ENCODE assay signal across 8 cellular contexts in the genomic region with DNA sequence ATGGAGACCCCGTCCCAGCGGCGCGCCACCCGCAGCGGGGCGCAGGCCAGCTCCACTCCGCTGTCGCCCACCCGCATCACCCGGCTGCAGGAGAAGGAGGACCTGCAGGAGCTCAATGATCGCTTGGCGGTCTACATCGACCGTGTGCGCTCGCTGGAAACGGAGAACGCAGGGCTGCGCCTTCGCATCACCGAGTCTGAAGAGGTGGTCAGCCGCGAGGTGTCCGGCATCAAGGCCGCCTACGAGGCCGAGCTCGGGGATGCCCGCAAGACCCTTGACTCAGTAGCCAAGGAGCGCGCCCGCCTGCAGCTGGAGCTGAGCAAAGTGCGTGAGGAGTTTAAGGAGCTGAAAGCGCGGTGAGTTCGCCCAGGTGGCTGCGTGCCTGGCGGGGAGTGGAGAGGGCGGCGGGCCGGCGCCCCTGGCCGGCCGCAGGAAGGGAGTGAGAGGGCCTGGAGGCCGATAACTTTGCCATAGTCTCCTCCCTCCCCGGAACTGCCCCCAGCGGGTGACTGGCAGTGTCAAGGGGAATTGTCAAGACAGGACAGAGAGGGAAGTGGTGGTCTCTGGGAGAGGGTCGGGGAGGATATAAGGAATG. TPM values are rescaled to one million over a fixed set of nuclear protein-coding genes. Genes with fewer than 3 reads are reported as not detected.
DNase-seq lines count a peak whose midpoint lies in the region; ATAC-seq and TF ChIP-seq lines count a peak whose summit lies in the region.

No MANE protein-coding gene starts in this region.

- H3K9me3 Mint-ChIP-seq in activated T-cell treated with anti-CD3 and anti-CD28 coated beads, Interleukin-2, amount 50 U/mL, for 24 hours = no peaks in the 10 kb centered on the region
- peaks cover 1% of the 10 kb centered on the region for H3K9me3 Mint-ChIP-seq in glutamatergic neuron (ENCODE audit: unreplicated experiment)

- DNase-seq in NCI-H146 (lab: John Stamatoyannopoulos, UW) (peak; percentile 50), NCI-H146 treated with DMSO at 0.1 percent for 48 hours (lab: John Stamatoyannopoulos, UW; ENCODE audit: unreplicated experiment) (no peak), glutamatergic neuron (peak; percentile 53), posterior vena cava (ENCODE audit: low spot score) (peak; percentile 85), NCI-H1092 (lab: John Stamatoyannopoulos, UW) (no peak), T1000 (lab: John Stamatoyannopoulos, UW) (no peak)
- DNase-seq in activated T-cell treated with anti-CD3 and anti-CD28 coated beads, Interleukin-2, amount 50 U/mL, for 24 hours = peak; percentile 64

- H3K27me3 Mint-ChIP-seq in activated T-cell treated with anti-CD3 and anti-CD28 coated beads, Interleukin-2, amount 50 U/mL, for 24 hours = peaks cover 10% of the 10 kb centered on the region
- peaks cover 7% of the 10 kb centered on the region for H3K27me3 Mint-ChIP-seq in glutamatergic neuron (ENCODE audit: unreplicated experiment)

- H3K27ac Mint-ChIP-seq in activated T-cell treated with anti-CD3 and anti-CD28 coated beads, Interleukin-2, amount 50 U/mL, for 24 hours = peak overlapping the region; percentile 86
- H3K27ac Mint-ChIP-seq in glutamatergic neuron (ENCODE audit: unreplicated experiment) = no peak overlapping the region

- ATAC-seq in HG03565 (IDR thresholded peaks at IDR 0.05; ENCODE audit: unreplicated experiment) = peak; percentile 15

- TF ChIP-seq CTCF in glutamatergic neuron (IDR thresholded peaks at IDR 0.05; ENCODE audit: partially characterized antibody, unreplicated experiment) = no peak

- H3K4me1 Mint-ChIP-seq in activated T-cell treated with anti-CD3 and anti-CD28 coated beads, Interleukin-2, amount 50 U/mL, for 24 hours (ENCODE audit: low read depth) = peaks cover 47% of the 10 kb centered on the region
- H3K4me1 Mint-ChIP-seq in glutamatergic neuron (ENCODE audit: low read depth, unreplicated experiment) = peaks cover 15% of the 10 kb centered on the region

- peak overlapping the region; percentile 93 for H3K4me3 Mint-ChIP-seq in activated T-cell treated with anti-CD3 and anti-CD28 coated beads, Interleukin-2, amount 50 U/mL, for 24 hours
- peak overlapping the region; percentile 85 for H3K4me3 Mint-ChIP-seq in glutamatergic neuron (ENCODE audit: unreplicated experiment)

- intact Hi-C loops in posterior vena cava (cut with DNase I) = no loop called here

- H3K36me3 Mint-ChIP-seq in activated T-cell treated with anti-CD3 and anti-CD28 coated beads, Interleukin-2, amount 50 U/mL, for 24 hours (ENCODE audit: low read depth) = peaks cover 42% of the 10 kb centered on the region
- no peaks in the 10 kb centered on the region for H3K36me3 Mint-ChIP-seq in glutamatergic neuron (ENCODE audit: unreplicated experiment)

RNA-seq across cellular contexts. Expression of a gene that starts 0.5 kb away (rescaled TPM):
- total RNA-seq in glutamatergic neuron (ENCODE audit: unreplicated experiment) (47.7 TPM), posterior vena cava (100 to 1,000 TPM; 500 to 599 TPM)

RNA-seq across cellular contexts. Expression of a gene that starts 32.8 kb away (rescaled TPM):
- total RNA-seq in glutamatergic neuron (ENCODE audit: unreplicated experiment) = 114 TPM
- under 1 TPM; 0.23 to 0.76 TPM for total RNA-seq in posterior vena cava

RNA-seq across cellular contexts. Expression of a gene that starts 38.4 kb away (rescaled TPM):
- 4.0 TPM for total RNA-seq in glutamatergic neuron (ENCODE audit: unreplicated experiment)
- total RNA-seq in posterior vena cava = 1 to 10 TPM; 5.8 to 8.0 TPM

RNA-seq across cellular contexts. Expression of a gene that starts 54.1 kb away (rescaled TPM):
- total RNA-seq in glutamatergic neuron (ENCODE audit: unreplicated experiment) (not detected), posterior vena cava (not detected)

Comparison
In these comparisons a context has a peak if more than half of its experiments do, and no peak if none do; other contexts are left out.
1. DNase-seq: peak in NCI-H146 (single experiment), activated T-cell treated with anti-CD3 and anti-CD28 coated beads, Interleukin-2, amount 50 U/mL, for 24 hours (single experiment), glutamatergic neuron (single experiment) and posterior vena cava (single experiment); none in NCI-H146 treated with DMSO at 0.1 percent for 48 hours (single experiment), NCI-H1092 (single experiment) and T1000 (single experiment).
2. RNA of a gene that starts 0.5 kb away (total RNA-seq): 500 to 599 TPM in posterior vena cava; 47.7 TPM in glutamatergic neuron (single experiment); every median in the first group is over 10 times any median in the second.
3. RNA of a gene that starts 32.8 kb away (total RNA-seq): 114 TPM in glutamatergic neuron (single experiment); 0.23 to 0.76 TPM in posterior vena cava; every median in the first group is over 10 times any median in the second.